In the genomic region with DNA sequence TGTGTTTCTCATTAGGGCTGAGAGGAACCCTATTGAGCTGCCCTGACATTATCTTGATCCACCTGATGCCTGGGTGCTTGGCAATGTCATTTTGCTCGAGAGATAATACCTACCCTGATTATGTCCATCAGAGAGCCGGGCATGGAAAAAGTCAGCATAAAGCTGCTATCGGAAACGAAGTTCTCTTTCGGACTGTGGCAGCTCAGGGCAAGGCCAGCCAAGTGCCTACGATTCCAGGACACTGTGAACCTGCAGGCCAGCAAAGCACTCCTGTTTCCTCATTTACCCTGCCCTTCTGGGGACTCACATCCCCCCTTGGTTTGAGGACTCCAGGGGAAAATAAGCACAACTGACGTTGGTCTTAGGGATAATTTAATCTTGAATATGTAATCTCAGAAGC, we compare ENCODE assay signal across 3 cellular contexts. TPM values are rescaled to one million over a fixed set of nuclear protein-coding genes. Genes with fewer than 3 reads are reported as not detected.
"Had no signal": no experiment of that assay in that cellular context is flagged by ENCODE, and none has a peak within 500 bp of the region (broad histone marks: within the 10 kb centered on the region; RNA-seq: fewer than 3 reads in every experiment).

No MANE protein-coding gene starts in this region.

- ATAC-seq: GM12878 had no signal

- H3K4me3 ChIP-seq: GM12878 had no signal

- DNase-seq: GDM1, GF-D8 had no signal

RNA-seq across cellular contexts. Expression of gene NPTX2, which starts 25.2 kb away (rescaled TPM):
- total RNA-seq: GM12878 had no signal
